ENCODE assay signal across 22 cellular contexts in the genomic region with DNA sequence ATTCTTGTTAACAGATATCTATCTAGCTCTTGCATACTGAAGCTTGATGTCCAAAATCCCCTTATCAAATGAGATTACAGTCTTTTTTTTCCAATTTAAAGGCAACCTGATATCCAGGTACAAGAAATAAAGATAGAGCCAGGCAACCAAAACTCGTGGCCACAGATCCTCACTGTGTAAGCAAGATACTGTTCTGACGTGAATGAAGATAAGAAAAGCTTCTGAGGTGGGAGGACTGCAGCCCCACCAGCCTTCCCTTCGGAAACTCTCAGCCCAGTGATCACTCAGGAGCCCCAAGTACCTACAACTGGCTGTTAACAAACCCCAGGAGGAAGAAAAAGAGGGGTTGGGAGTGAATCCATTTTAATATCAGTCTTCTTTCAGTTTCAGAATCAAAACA.
DNase-seq lines count a peak whose midpoint lies in the region; ATAC-seq and TF ChIP-seq lines count a peak whose summit lies in the region.
"Had no signal": no experiment of that assay in that cellular context is flagged by ENCODE, and none has a peak within 500 bp of the region (broad histone marks: within the 10 kb centered on the region; RNA-seq: fewer than 3 reads in every experiment).

No MANE protein-coding gene starts in this region.

- intact Hi-C loops in colonic mucosa (cut with DNase I), result no loop called here
- intact Hi-C loops in transverse colon (cut with DNase I; ENCODE audit: low total_unique reads), result no loop called here

- H3K4me3 ChIP-seq in HUES48 (ENCODE audit: low read depth, low read length) (no peak overlapping the region), colonic mucosa (no peak overlapping the region), mucosa of rectum (ENCODE audit: low read length in 2 of 2) (peak overlapping the region; percentile 60 to 69), transverse colon (peak overlapping the region in 3 of 4 donors; percentile 23 to 40 (median 23))
- H3K4me3 ChIP-seq: lower lobe of right lung, testis had no signal

- ATAC-seq in GM21619 (IDR thresholded peaks at IDR 0.05; ENCODE audit: unreplicated experiment), result no peak
- ATAC-seq: lower lobe of right lung; stimulated activated naive B cell treated with anti-CD40 and anti-IgM and Interleukin-4, amounts not matched to agents 10 μg/mL and 1 μg/mL and 100 μg/mL, for 72 hours; T-cell had no signal

- H3K4me1 ChIP-seq in HUES48 (ENCODE audit: control insufficient read depth, insufficient read depth, low read length) (peaks cover 33% of the 10 kb centered on the region), colonic mucosa (no peaks in the 10 kb centered on the region), mucosa of rectum (ENCODE audit: control insufficient read depth in 2 of 2, insufficient read depth in 2 of 2, low read length in 2 of 2) (peaks cover 0 to 10% of the 10 kb centered on the region in 2 donors), transverse colon (peaks cover 0 to 21% (median 14%) of the 10 kb centered on the region in 4 donors)
- H3K4me1 ChIP-seq: testis had no signal

- H3K27ac ChIP-seq in HUES48 (ENCODE audit: low read depth, low read length), result peak overlapping the region; percentile 3
- H3K27ac ChIP-seq in colonic mucosa, result peak overlapping the region; percentile 39
- peak overlapping the region; percentile 82 to 86 for H3K27ac ChIP-seq in mucosa of rectum (ENCODE audit: low read depth in 2 of 2, low read length in 2 of 2)
- peak overlapping the region; percentile 77 to 87 (median 82) for H3K27ac ChIP-seq in transverse colon
- H3K27ac ChIP-seq: HL-60, lower lobe of right lung, testis had no signal

- peaks cover 12% of the 10 kb centered on the region for H3K9me3 ChIP-seq in HUES48 (ENCODE audit: control insufficient read depth, insufficient read depth, low read length)
- peaks cover 9% of the 10 kb centered on the region for H3K9me3 ChIP-seq in colonic mucosa
- peaks cover 2% of the 10 kb centered on the region in 2 donors for H3K9me3 ChIP-seq in mucosa of rectum (ENCODE audit: control insufficient read depth in 2 of 2, low read length in 2 of 2)
- peaks cover 10 to 13% of the 10 kb centered on the region in 2 donors for H3K9me3 ChIP-seq in transverse colon
- H3K9me3 ChIP-seq: testis had no signal

- in situ Hi-C loops in transverse colon (cut with MboI; ENCODE audit: low pct_ligation_motif_present in 1 of 4, low pct_unique_long_range_greater_than_20kb in 1 of 4, low sequenced_read_pairs in 3 of 4) (no loop called here), ACHN (cut with HindIII; ENCODE audit: low pct_ligation_motif_present, low pct_unique_long_range_greater_than_20kb, low sequenced_read_pairs) (no loop called here)

- H3K27me3 ChIP-seq in HUES48 (ENCODE audit: control insufficient read depth, insufficient read depth, low read length), result peaks cover 9% of the 10 kb centered on the region; the same call in 1 of the 2 replicates
- no peaks in the 10 kb centered on the region for H3K27me3 ChIP-seq in colonic mucosa
- no peaks in the 10 kb centered on the region for H3K27me3 ChIP-seq in mucosa of rectum (ENCODE audit: control insufficient read depth in 2 of 2, insufficient read depth in 2 of 2, low read length in 2 of 2)
- H3K27me3 ChIP-seq in transverse colon, result peaks cover 3% of the 10 kb centered on the region
- H3K27me3 ChIP-seq: testis had no signal

- no peak for TF ChIP-seq CTCF in colonic mucosa (IDR thresholded peaks at IDR 0.05)
- no peak for TF ChIP-seq CTCF in transverse colon (IDR thresholded peaks at IDR 0.05)

- H3K36me3 ChIP-seq in HUES48 (ENCODE audit: control insufficient read depth, insufficient read depth, low read length) (no peaks in the 10 kb centered on the region), colonic mucosa (no peaks in the 10 kb centered on the region), mucosa of rectum (ENCODE audit: control insufficient read depth in 2 of 2, insufficient read depth in 2 of 2, low read length in 2 of 2) (no peaks in the 10 kb centered on the region), transverse colon (no peaks in the 10 kb centered on the region)
- H3K36me3 ChIP-seq: lower lobe of right lung had no signal

- 25 to 38% methylated on average over 3 of the region's 3 CpGs for WGBS in transverse colon (ENCODE audit: low coverage in 1 of 2), 2 donors

- TF ChIP-seq EP300 in transverse colon (IDR thresholded peaks at IDR 0.05; ENCODE audit: low read depth), result no peak

- H3K9ac ChIP-seq in HUES48 (ENCODE audit: low read depth, low read length) (no peak overlapping the region), colonic mucosa (ENCODE audit: low read depth in 2 of 2, low read length in 2 of 2) (peak overlapping the region; percentile 33 to 55), mucosa of rectum (ENCODE audit: low read depth in 1 of 2, low read length in 2 of 2) (peak overlapping the region; percentile 71 to 76)

- TF ChIP-seq POLR2A in transverse colon (IDR thresholded peaks at IDR 0.05), result no peak

- DNase-seq in colonic mucosa (no peak), transverse colon (no peak), ACHN (no peak)
- no peak for DNase-seq in stimulated activated CD4-positive, alpha-beta T cell treated with anti-CD3 and anti-CD28 coated beads, Interleukin-4, amount 100 ng/mL, for 4 hours
- DNase-seq: activated CD4-positive, alpha-beta T cell treated with anti-CD3 and anti-CD28 coated beads, Interleukin-2, amount 50 U/mL, for 1 hour; activated gamma-delta T cell treated with Interleukin-2 at 50 U/mL for 16 hours; dermis blood vessel endothelial cell; DMS79 treated with DMSO at 0.1 percent for 48 hours; foreskin fibroblast; hippocampal formation; lower lobe of right lung; naive B cell; NCI-H146; NCI-H2171; posterior cingulate gyrus; stimulated activated naive B cell treated with anti-CD40 and anti-IgM and Interleukin-4, amounts not matched to agents 10 μg/mL and 1 μg/mL and 100 μg/mL, for 72 hours; T-cell; testis had no signal

Comparison
In these comparisons a context has a peak if more than half of its experiments do, and no peak if none do; other contexts are left out.
1. H3K27ac ChIP-seq: peak in every context shown above with its lines; median percentile 84 in mucosa of rectum; 82 in transverse colon; 39 in colonic mucosa; 3 in HUES48.
2. H3K4me3 ChIP-seq: peak in mucosa of rectum (2 of 2) and transverse colon (3 of 4); none in HUES48 (single experiment) and colonic mucosa (single experiment).